28 cellular contexts compared by ENCODE assay signal in the genomic region with DNA sequence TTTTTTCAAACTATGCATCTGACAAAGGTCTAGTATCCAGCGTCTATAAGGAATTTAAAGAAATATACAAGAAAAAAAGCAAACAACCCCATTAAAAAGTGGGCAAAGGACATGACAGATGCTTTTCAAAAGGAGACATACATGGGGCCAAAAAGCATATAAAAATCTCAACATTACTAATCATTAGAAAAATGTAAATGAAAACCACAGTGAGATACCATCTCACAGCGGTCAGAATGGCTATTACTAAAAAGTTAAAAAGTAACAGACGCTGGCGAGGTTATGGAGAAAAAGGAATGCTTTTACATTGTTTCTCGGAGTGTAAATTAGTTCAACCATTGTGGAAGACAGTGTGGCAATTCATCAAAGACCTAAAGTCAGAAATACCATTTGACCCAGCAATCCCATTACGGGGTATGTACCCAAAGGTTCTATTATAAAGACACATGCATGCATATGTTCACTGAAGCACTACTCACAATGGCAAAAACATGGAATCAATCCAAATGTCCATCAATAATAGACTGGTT.
"Had no signal": no experiment of that assay in that cellular context is flagged by ENCODE, and none has a peak within 500 bp of the region (broad histone marks: within the 10 kb centered on the region; RNA-seq: fewer than 3 reads in every experiment).

No MANE protein-coding gene starts in this region.

- ATAC-seq: activated CD4-positive, CD25-positive, alpha-beta regulatory T cell treated with anti-CD3 and anti-CD28 coated beads, Interleukin-2, amount 50 U/mL, for 24 hours; activated CD8-positive, alpha-beta T cell treated with anti-CD3 and anti-CD28 coated beads for 36 hours; activated T-cell treated with anti-CD3 and anti-CD28 coated beads, Interleukin-2, amount 50 U/mL, for 4 hours; activated T-helper 17 cell treated with anti-CD3 and anti-CD28 coated beads, Interleukin-2, amount 50 U/mL, for 72 hours; foreskin keratinocyte; gastrocnemius medialis; T-helper 17 cell had no signal

- DNase-seq: activated B cell treated with CpG ODN at 0.5 μM for 24 hours; activated CD4-positive, alpha-beta T cell treated with anti-CD3 and anti-CD28 coated beads for 48 hours; activated CD4-positive, alpha-beta T cell treated with anti-CD3 and anti-CD28 coated beads, Interleukin-2, amount 50 U/mL, for 1 hour; activated CD4-positive, alpha-beta T cell treated with anti-CD3 and anti-CD28 coated beads, Interleukin-2, amount 50 U/mL, for 48 hours; activated CD8-positive, alpha-beta memory T cell treated with anti-CD3 and anti-CD28 coated beads for 24 hours; activated CD8-positive, alpha-beta T cell treated with anti-CD3 and anti-CD28 coated beads for 36 hours; activated effector memory CD4-positive, alpha-beta T cell treated with Interleukin-2 at 50 U/mL for 16 hours; activated gamma-delta T cell treated with Interleukin-2 at 50 U/mL for 16 hours; activated naive CD4-positive, alpha-beta T cell treated with anti-CD3 and anti-CD28 coated beads, Interleukin-2, amount 50 U/mL, for 16 hours; activated naive CD4-positive, alpha-beta T cell treated with Interleukin-2 at 50 U/mL for 16 hours; activated T-cell treated with anti-CD3 and anti-CD28 coated beads, Interleukin-2, amount 50 U/mL, for 4 hours; amniotic stem cell; anterior cingulate cortex; brain microvascular endothelial cell; dorsolateral prefrontal cortex; effector memory CD4-positive, alpha-beta T cell; endodermal cell; erythroblast; foreskin keratinocyte; gastrocnemius medialis; T-helper 1 cell; T-helper 17 cell; T1000; WERI-Rb-1 had no signal

- FAIRE-seq: astrocyte, bronchial epithelial cell had no signal
